ENCODE assay signal across 20 cellular contexts in genomic region chr11:120501440-120501839, GRCh38. TPM values are rescaled to one million over a fixed set of nuclear protein-coding genes. Genes with fewer than 3 reads are reported as not detected.
"Had no signal": no experiment of that assay in that cellular context is flagged by ENCODE, and none has a peak within 500 bp of the region (broad histone marks: within the 10 kb centered on the region; RNA-seq: fewer than 3 reads in every experiment).

No MANE protein-coding gene starts in this region.

- FAIRE-seq: endothelial cell of umbilical vein, small intestine had no signal

- H3K4me1 ChIP-seq: right lobe of liver, transverse colon, uterus had no signal

- H2AFZ ChIP-seq: parathyroid adenoma had no signal

- H3K9me3 ChIP-seq: gastrocnemius medialis, right lobe of liver, transverse colon, uterus had no signal

- H3K4me3 ChIP-seq: gastrocnemius medialis, right lobe of liver, transverse colon, uterus had no signal

- H3K27ac ChIP-seq: gastrocnemius medialis, parathyroid adenoma, right lobe of liver, transverse colon, uterus, VCaP had no signal

- H3K36me3 ChIP-seq: gastrocnemius medialis, right lobe of liver, transverse colon, uterus had no signal

- H3K27me3 ChIP-seq: right lobe of liver, uterus had no signal

- H3K79me2 ChIP-seq: parathyroid adenoma had no signal

- DNase-seq: activated CD4-positive, alpha-beta T cell treated with anti-CD3 and anti-CD28 coated beads, Interleukin-2, amount 10 ng/mL, durations not matched to agents 7 days and 5 days; activated CD4-positive, CD25-positive, alpha-beta regulatory T cell treated with anti-CD3 and anti-CD28 coated beads, Interleukin-2, amount 50 U/mL, for 72 hours; activated CD8-positive, alpha-beta memory T cell treated with anti-CD3 and anti-CD28 coated beads, Interleukin-2, amount 10 ng/mL, durations not matched to agents 7 days and 5 days; activated CD8-positive, alpha-beta T cell treated with anti-CD3 and anti-CD28 coated beads for 36 hours; aorta; effector CD8-positive, alpha-beta T cell; gastrocnemius medialis; head of caudate nucleus; hypothalamus; islet precursor cell; left colon; right lobe of liver; small intestine; transverse colon; uterus had no signal

RNA-seq across cellular contexts. Expression of gene GRIK4, which starts 10.1 kb away (rescaled TPM):
- total RNA-seq: activated CD4-positive, alpha-beta T cell treated with anti-CD3 and anti-CD28 coated beads, Interleukin-2, amount 10 ng/mL, durations not matched to agents 7 days and 5 days; activated CD8-positive, alpha-beta T cell treated with anti-CD3 and anti-CD28 coated beads for 36 hours; activated naive CD4-positive, alpha-beta T cell treated with anti-CD3 and anti-CD28 coated beads, Interleukin-2, amount 50 U/mL, for 72 hours; aorta; T-helper 2 cell treated with Interferon-gamma antibody and Interleukin-4, amounts not matched to agents 100 ng/mL and 5 ng/mL, for 36 hours had no signal
